1 cellular context compared by ENCODE assay signal in the genomic region with DNA sequence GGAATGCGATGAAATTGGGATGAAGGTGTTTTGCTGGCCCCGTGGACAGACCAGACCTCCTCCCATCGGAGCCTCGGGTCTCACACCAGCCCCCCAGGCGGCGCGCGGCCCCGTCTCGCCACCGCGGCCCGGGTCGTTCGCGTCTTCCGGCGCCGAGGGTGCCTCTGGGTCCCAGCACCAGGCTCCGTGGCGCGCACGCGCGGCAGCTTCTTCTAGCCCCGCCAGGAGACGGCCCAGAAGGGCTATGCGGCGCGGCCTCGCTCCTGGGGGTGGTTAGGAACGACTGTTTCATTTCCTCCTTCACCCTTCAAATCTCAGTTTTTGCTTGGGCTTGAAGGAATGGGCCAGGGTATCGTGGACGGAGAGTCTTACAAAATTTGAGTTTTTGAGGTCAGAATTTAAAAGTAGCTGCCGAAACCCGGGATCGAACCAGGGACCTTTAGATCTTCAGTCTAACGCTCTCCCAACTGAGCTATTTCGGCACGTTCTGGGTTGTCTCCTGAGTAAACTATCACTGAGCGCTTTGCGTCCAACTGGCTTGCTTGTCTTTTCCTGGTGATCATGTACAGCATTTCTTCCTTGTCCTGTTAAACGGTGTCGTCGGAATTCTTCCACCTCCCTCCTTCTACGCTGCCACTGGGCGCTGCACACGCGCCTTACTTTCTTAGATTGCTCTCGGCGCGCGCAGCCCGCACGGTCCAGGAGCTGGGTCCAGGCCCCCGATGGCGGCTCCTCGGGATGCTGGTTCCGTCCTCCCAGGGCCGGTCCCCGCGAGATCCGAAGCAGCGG.
TF ChIP-seq lines count a peak whose summit lies in the region.

No MANE protein-coding gene starts in this region.

TF ChIP-seq in HepG2, 621 proteins besides CTCF, POLR2A, EP300 and RAD21 (continued from another document and continues in another):
- TF ChIP-seq, protein P1, sequence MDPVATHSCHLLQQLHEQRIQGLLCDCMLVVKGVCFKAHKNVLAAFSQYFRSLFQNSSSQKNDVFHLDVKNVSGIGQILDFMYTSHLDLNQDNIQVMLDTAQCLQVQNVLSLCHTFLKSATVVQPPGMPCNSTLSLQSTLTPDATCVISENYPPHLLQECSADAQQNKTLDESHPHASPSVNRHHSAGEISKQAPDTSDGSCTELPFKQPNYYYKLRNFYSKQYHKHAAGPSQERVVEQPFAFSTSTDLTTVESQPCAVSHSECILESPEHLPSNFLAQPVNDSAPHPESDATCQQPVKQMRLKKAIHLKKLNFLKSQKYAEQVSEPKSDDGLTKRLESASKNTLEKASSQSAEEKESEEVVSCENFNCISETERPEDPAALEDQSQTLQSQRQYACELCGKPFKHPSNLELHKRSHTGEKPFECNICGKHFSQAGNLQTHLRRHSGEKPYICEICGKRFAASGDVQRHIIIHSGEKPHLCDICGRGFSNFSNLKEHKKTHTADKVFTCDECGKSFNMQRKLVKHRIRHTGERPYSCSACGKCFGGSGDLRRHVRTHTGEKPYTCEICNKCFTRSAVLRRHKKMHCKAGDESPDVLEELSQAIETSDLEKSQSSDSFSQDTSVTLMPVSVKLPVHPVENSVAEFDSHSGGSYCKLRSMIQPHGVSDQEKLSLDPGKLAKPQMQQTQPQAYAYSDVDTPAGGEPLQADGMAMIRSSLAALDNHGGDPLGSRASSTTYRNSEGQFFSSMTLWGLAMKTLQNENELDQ (CRISPR knock-in tag; IDR thresholded peaks at IDR 0.05; ENCODE audit: borderline replicate concordance) = no peak
- TF ChIP-seq ZNF451 (CRISPR knock-in tag; IDR thresholded peaks at IDR 0.05) (0 out of 2 replicates have a peak, but pooled peaks have one; percentile 7), ZNF547 (CRISPR knock-in tag; IDR thresholded peaks at IDR 0.05) (peak; percentile 82), ZNF841 (CRISPR knock-in tag; IDR thresholded peaks at IDR 0.05; ENCODE audit: borderline replicate concordance) (no peak), KLF11 (CRISPR knock-in tag; IDR thresholded peaks at IDR 0.05) (no peak), ATRX (CRISPR knock-in tag; IDR thresholded peaks at IDR 0.05; ENCODE audit: borderline replicate concordance) (no peak), ZNF138 (CRISPR knock-in tag; IDR thresholded peaks at IDR 0.05; ENCODE audit: low read depth) (no peak), TRIM22 (IDR thresholded peaks at IDR 0.05) (no peak), ZNF572 (CRISPR knock-in tag; IDR thresholded peaks at IDR 0.05) (no peak), FOXP4 (CRISPR knock-in tag; IDR thresholded peaks at IDR 0.05) (peak; percentile 31; the same call in 1 of the 2 replicates), ZNF687 (CRISPR knock-in tag; IDR thresholded peaks at IDR 0.05) (peak; percentile 92), ZIK1 (CRISPR knock-in tag; IDR thresholded peaks at IDR 0.05; ENCODE audit: borderline replicate concordance, low read depth) (no peak), SAP130 (CRISPR knock-in tag; IDR thresholded peaks at IDR 0.05; ENCODE audit: low read depth) (no peak; the same call in 1 of the 2 replicates), ZNF605 (CRISPR knock-in tag; IDR thresholded peaks at IDR 0.05) (peak; percentile 77), ZNF142 (CRISPR knock-in tag; IDR thresholded peaks at IDR 0.05) (no peak; the same call in 1 of the 2 replicates), ZKSCAN5 (CRISPR knock-in tag; IDR thresholded peaks at IDR 0.05) (no peak), HNRNPL (IDR thresholded peaks at IDR 0.05; ENCODE audit: low read depth, low read length) (no peak), MLLT10 (CRISPR knock-in tag; IDR thresholded peaks at IDR 0.05) (no peak), SKIL (CRISPR knock-in tag; IDR thresholded peaks at IDR 0.05; ENCODE audit: borderline replicate concordance) (no peak), FOXK1 (CRISPR knock-in tag; IDR thresholded peaks at IDR 0.05; ENCODE audit: borderline replicate concordance, low read depth) (no peak)
- TF ChIP-seq, protein P2, sequence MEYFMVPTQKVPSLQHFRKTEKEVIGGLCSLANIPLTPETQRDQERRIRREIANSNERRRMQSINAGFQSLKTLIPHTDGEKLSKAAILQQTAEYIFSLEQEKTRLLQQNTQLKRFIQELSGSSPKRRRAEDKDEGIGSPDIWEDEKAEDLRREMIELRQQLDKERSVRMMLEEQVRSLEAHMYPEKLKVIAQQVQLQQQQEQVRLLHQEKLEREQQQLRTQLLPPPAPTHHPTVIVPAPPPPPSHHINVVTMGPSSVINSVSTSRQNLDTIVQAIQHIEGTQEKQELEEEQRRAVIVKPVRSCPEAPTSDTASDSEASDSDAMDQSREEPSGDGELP (IDR thresholded peaks at IDR 0.05; ENCODE audit: borderline replicate concordance, low read depth) = peak; percentile 21; the same call in 1 of the 2 replicates
- TF ChIP-seq, protein P3, sequence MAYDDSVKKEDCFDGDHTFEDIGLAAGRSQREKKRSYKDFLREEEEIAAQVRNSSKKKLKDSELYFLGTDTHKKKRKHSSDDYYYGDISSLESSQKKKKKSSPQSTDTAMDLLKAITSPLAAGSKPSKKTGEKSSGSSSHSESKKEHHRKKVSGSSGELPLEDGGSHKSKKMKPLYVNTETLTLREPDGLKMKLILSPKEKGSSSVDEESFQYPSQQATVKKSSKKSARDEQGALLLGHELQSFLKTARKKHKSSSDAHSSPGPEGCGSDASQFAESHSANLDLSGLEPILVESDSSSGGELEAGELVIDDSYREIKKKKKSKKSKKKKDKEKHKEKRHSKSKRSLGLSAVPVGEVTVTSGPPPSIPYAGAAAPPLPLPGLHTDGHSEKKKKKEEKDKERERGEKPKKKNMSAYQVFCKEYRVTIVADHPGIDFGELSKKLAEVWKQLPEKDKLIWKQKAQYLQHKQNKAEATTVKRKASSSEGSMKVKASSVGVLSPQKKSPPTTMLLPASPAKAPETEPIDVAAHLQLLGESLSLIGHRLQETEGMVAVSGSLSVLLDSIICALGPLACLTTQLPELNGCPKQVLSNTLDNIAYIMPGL (CRISPR knock-in tag; IDR thresholded peaks at IDR 0.05; ENCODE audit: borderline replicate concordance in 1 of 2, low read depth in 1 of 2) = peak; percentile 98 to 99
- TF ChIP-seq, protein P4, sequence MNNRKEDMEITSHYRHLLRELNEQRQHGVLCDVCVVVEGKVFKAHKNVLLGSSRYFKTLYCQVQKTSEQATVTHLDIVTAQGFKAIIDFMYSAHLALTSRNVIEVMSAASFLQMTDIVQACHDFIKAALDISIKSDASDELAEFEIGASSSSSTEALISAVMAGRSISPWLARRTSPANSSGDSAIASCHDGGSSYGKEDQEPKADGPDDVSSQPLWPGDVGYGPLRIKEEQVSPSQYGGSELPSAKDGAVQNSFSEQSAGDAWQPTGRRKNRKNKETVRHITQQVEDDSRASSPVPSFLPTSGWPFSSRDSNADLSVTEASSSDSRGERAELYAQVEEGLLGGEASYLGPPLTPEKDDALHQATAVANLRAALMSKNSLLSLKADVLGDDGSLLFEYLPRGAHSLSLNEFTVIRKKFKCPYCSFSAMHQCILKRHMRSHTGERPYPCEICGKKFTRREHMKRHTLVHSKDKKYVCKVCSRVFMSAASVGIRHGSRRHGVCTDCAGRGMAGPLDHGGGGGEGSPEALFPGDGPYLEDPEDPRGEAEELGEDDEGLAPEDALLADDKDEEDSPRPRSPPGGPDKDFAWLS (CRISPR knock-in tag; IDR thresholded peaks at IDR 0.05; ENCODE audit: borderline replicate concordance) = no peak
